14 cellular contexts compared by ENCODE assay signal in genomic region chr15:94346272-94346671, GRCh38.
DNase-seq lines count a peak whose midpoint lies in the region; ATAC-seq lines count a peak whose summit lies in the region.
"Had no signal": no experiment of that assay in that cellular context is flagged by ENCODE, and none has a peak within 500 bp of the region (broad histone marks: within the 10 kb centered on the region; RNA-seq: fewer than 3 reads in every experiment).

No MANE protein-coding gene starts in this region.

- intact Hi-C loops in sciatic nerve (cut with DNase I) = no loop called here

- DNase-seq in NCI-H526 (lab: John Stamatoyannopoulos, UW) (peak; percentile 4), NCI-H526 treated with DMSO at 0.1 percent for 48 hours (lab: John Stamatoyannopoulos, UW) (no peak), RKO (ENCODE audit: low spot score) (peak; percentile 3), fibroblast of peridontal ligament (ENCODE audit: extremely low read depth) (peak; percentile 34), sciatic nerve (ENCODE audit: low spot score) (no peak), NCI-H82 treated with DMSO at 0.1 percent for 48 hours (lab: John Stamatoyannopoulos, UW; ENCODE audit: unreplicated experiment) (no peak)
- DNase-seq: activated CD4-positive, alpha-beta T cell treated with anti-CD3 and anti-CD28 coated beads for 4 hours; glutamatergic neuron; islet precursor cell; KBM-7; NCI-H1105 treated with DMSO at 0.1 percent for 48 hours; OCI-M1 had no signal

- ATAC-seq in sciatic nerve (peak; percentile 72), GM21737 (IDR thresholded peaks at IDR 0.05; ENCODE audit: unreplicated experiment) (no peak), GM19463 (IDR thresholded peaks at IDR 0.05; ENCODE audit: unreplicated experiment) (no peak)

Comparison
In these comparisons a context has a peak if more than half of its experiments do, and no peak if none do; other contexts are left out.
1. DNase-seq: peak in NCI-H526 (2 of 2), RKO (single experiment) and fibroblast of peridontal ligament (single experiment); none in NCI-H526 treated with DMSO at 0.1 percent for 48 hours (single experiment), sciatic nerve (single experiment) and NCI-H82 treated with DMSO at 0.1 percent for 48 hours (single experiment).